ENCODE assay signal across 8 cellular contexts in genomic region chr5:17614872-17615605, GRCh38. TPM values are rescaled to one million over a fixed set of nuclear protein-coding genes. Genes with fewer than 3 reads are reported as not detected.
"Had no signal": no experiment of that assay in that cellular context is flagged by ENCODE, and none has a peak within 500 bp of the region (broad histone marks: within the 10 kb centered on the region; RNA-seq: fewer than 3 reads in every experiment).

No MANE protein-coding gene starts in this region.

- H3K4me3 ChIP-seq: GM23338 had no signal

- H3K4me3 Mint-ChIP-seq: GM23338, H9 had no signal

- H3K4me2 ChIP-seq: GM23338 had no signal

- H2AFZ ChIP-seq: GM23338 had no signal

- H3K27me3 Mint-ChIP-seq: IgD-negative memory B cell had no signal

- H3K4me1 Mint-ChIP-seq: GM23338, H9, IgD-negative memory B cell had no signal

- H3K27ac ChIP-seq: HL-60 had no signal

- H3K9me3 Mint-ChIP-seq: H9 had no signal

- H3K27ac Mint-ChIP-seq: GM23338, H9, IgD-negative memory B cell had no signal

- H3K36me3 Mint-ChIP-seq: IgD-negative memory B cell had no signal

- DNase-seq: H9, HCEC 1CT had no signal

- ATAC-seq: GM23338, HepG2 had no signal

RNA-seq across cellular contexts. Expression of gene TAF11L12, which starts 4.8 kb away (rescaled TPM):
- total RNA-seq: GM23338, H1, H9, HepG2, HT1080 had no signal
- polyA plus RNA-seq: GM23338, H1, HepG2, IgD-negative memory B cell had no signal

RNA-seq across cellular contexts. Expression of gene TAF11L11, which starts 11.1 kb away (rescaled TPM):
- total RNA-seq: H1, H9, HepG2, HT1080 had no signal
- polyA plus RNA-seq: GM23338, H1, HepG2, IgD-negative memory B cell had no signal

RNA-seq across cellular contexts. Expression of gene TAF11L13, which starts 16.8 kb away (rescaled TPM):
- total RNA-seq: GM23338, H1, H9, HepG2, HT1080 had no signal
- polyA plus RNA-seq: GM23338, H1, HepG2, IgD-negative memory B cell had no signal

RNA-seq across cellular contexts. Expression of gene TAF11L10, which starts 17.4 kb away (rescaled TPM):
- total RNA-seq: GM23338, H1, H9, HepG2, HT1080 had no signal
- polyA plus RNA-seq: GM23338, H1, HepG2, IgD-negative memory B cell had no signal

RNA-seq across cellular contexts. Expression of gene TAF11L14, which starts 19.2 kb away (rescaled TPM):
- total RNA-seq: GM23338, H1, H9, HepG2, HT1080 had no signal
- polyA plus RNA-seq: GM23338, H1, HepG2, IgD-negative memory B cell had no signal
